Comparison of ENCODE assay signal across 21 cellular contexts in genomic region chr17:39113871-39114270, GRCh38. TPM values are rescaled to one million over a fixed set of nuclear protein-coding genes. Genes with fewer than 3 reads are reported as not detected.
A peak's percentile ranks its signal among the peaks of the same experiment; 100 is the strongest.
DNase-seq lines count a peak whose midpoint lies in the region; ATAC-seq and TF ChIP-seq lines count a peak whose summit lies in the region.
"Had no signal": no experiment of that assay in that cellular context is flagged by ENCODE, and none has a peak within 500 bp of the region (broad histone marks: within the 10 kb centered on the region; RNA-seq: fewer than 3 reads in every experiment).

No MANE protein-coding gene starts in this region.

- H3K56ac ChIP-seq in IMR-90 (ENCODE audit: extremely low read depth, insufficient read depth, low read length), result no peak overlapping the region

- TF ChIP-seq CTCF in IMR-90 (conservative IDR thresholded peaks at IDR 0.05; ENCODE audit: low read depth, low read length) (no peak), uterus (IDR thresholded peaks at IDR 0.05) (no peak), psoas muscle (IDR thresholded peaks at IDR 0.05) (no peak)

- no peak overlapping the region for H2BK5ac ChIP-seq in IMR-90 (ENCODE audit: low read depth, low read length, poor library complexity, severe bottlenecking)

- H3K18ac ChIP-seq in IMR-90 (ENCODE audit: low read depth, low read length), result no peak overlapping the region

- peaks cover 7% of the 10 kb centered on the region for H3K4me1 ChIP-seq in IMR-90 (ENCODE audit: control insufficient read depth, insufficient read depth, low read length)
- no peaks in the 10 kb centered on the region for H3K4me1 ChIP-seq in uterus
- no peaks in the 10 kb centered on the region for H3K4me1 ChIP-seq in psoas muscle
- H3K4me1 ChIP-seq: A549, Caco-2 had no signal

- no peak overlapping the region for H3K4me3 Mint-ChIP-seq in effector memory CD8-positive, alpha-beta T cell
- H3K4me3 Mint-ChIP-seq in memory B cell, result no peak overlapping the region
- H3K4me3 Mint-ChIP-seq: CD4-positive, alpha-beta memory T cell; H9 had no signal

- DNase-seq in IMR-90, result no peak
- DNase-seq in effector memory CD8-positive, alpha-beta T cell, result no peak
- DNase-seq in memory B cell (ENCODE audit: low spot score in 2 of 2), result no peak
- no peak for DNase-seq in stimulated activated CD4-positive, alpha-beta T cell treated with anti-CD3 and anti-CD28 coated beads, Interleukin-15, amount 100 ng/mL, for 24 hours
- DNase-seq in uterus, result no peak
- no peak for DNase-seq in AG20443 (ENCODE audit: low spot score)
- no peak for DNase-seq in psoas muscle
- DNase-seq: 8988T; ACHN; C1 segment of cervical spinal cord; Caco-2; CD4-positive, alpha-beta memory T cell; DMS153; DND-41; GM23248; H9; HFFc6 had no signal

- H4K5ac ChIP-seq in IMR-90 (ENCODE audit: low read depth, low read length), result no peak overlapping the region

- H3K4me3 ChIP-seq in IMR-90 (ENCODE audit: insufficient read depth, low read depth, low read length) (no peak overlapping the region), uterus (no peak overlapping the region), psoas muscle (no peak overlapping the region)
- H3K4me3 ChIP-seq: A549 had no signal

- H3K9me1 ChIP-seq in IMR-90 (ENCODE audit: insufficient read depth, low read length), result peaks cover 13% of the 10 kb centered on the region

- H3K27ac ChIP-seq in IMR-90 (ENCODE audit: insufficient read depth, low read length) (no peak overlapping the region), uterus (no peak overlapping the region), psoas muscle (no peak overlapping the region)
- H3K27ac ChIP-seq: A549 had no signal

- 0 out of 2 replicates have a peak overlapping the region, but pooled peaks have one; percentile 1 for H2BK20ac ChIP-seq in IMR-90 (ENCODE audit: low read depth, low read length)

- ATAC-seq in IMR-90 (ENCODE audit: low read depth) (no peak), memory B cell (ENCODE audit: low read depth) (no peak), psoas muscle (no peak)
- ATAC-seq in effector memory CD8-positive, alpha-beta T cell (replicated peaks), result no peak
- ATAC-seq: A549, HCT116 had no signal

- H3K23ac ChIP-seq in IMR-90 (ENCODE audit: low read depth, low read length), result no peak overlapping the region

- in situ Hi-C loops in IMR-90 (cut with MboI; ENCODE audit: low sequenced_read_pairs), result no loop called here

- no peak overlapping the region for H3K4me2 ChIP-seq in IMR-90 (ENCODE audit: low read depth, low read length)
- H3K4me2 ChIP-seq: A549 had no signal

- TF ChIP-seq POLR2A in IMR-90 (IDR thresholded peaks at IDR 0.05; ENCODE audit: low read depth, low read length), result no peak
- no peak for TF ChIP-seq POLR2A in uterus (IDR thresholded peaks at IDR 0.05)

- no peak overlapping the region for H2AK9ac ChIP-seq in IMR-90 (replicated peaks; ENCODE audit: low read depth, low read length, poor library complexity)

- peaks cover 31% of the 10 kb centered on the region for H3K27me3 ChIP-seq in IMR-90 (ENCODE audit: control insufficient read depth, insufficient read depth, low read length)
- no peaks in the 10 kb centered on the region for H3K27me3 ChIP-seq in uterus
- H3K27me3 ChIP-seq in psoas muscle (ENCODE audit: insufficient read depth in 3 of 3, low read length in 2 of 3), result peaks cover 0 to 7% (median 0%) of the 10 kb centered on the region in 3 donors

- CTCF ChIA-PET in IMR-90 (lab: Yijun Ruan, JAX), result no interaction called here

- peaks cover 2% of the 10 kb centered on the region for H3K36me3 Mint-ChIP-seq in effector memory CD8-positive, alpha-beta T cell (ENCODE audit: insufficient read depth)
- H3K36me3 Mint-ChIP-seq in memory B cell, result no peaks in the 10 kb centered on the region
- H3K36me3 Mint-ChIP-seq: CD4-positive, alpha-beta memory T cell had no signal

- H2AK5ac ChIP-seq in IMR-90 (ENCODE audit: low read depth, low read length), result no peak overlapping the region

- H3K27me3 Mint-ChIP-seq in effector memory CD8-positive, alpha-beta T cell, result peaks cover 0 to 10% of the 10 kb centered on the region in 2 donors
- H3K27me3 Mint-ChIP-seq in memory B cell, result peaks cover 6% of the 10 kb centered on the region
- H3K27me3 Mint-ChIP-seq: CD4-positive, alpha-beta memory T cell had no signal

- TF ChIP-seq RAD21 in IMR-90 (IDR thresholded peaks at IDR 0.05; ENCODE audit: low read length), result no peak

- H4K20me1 ChIP-seq in IMR-90 (ENCODE audit: insufficient read depth, low read length), result no peaks in the 10 kb centered on the region

- H3K27ac Mint-ChIP-seq in effector memory CD8-positive, alpha-beta T cell, result peak overlapping the region; percentile 11 to 59
- peak overlapping the region; percentile 43 for H3K27ac Mint-ChIP-seq in memory B cell
- H3K27ac Mint-ChIP-seq: H9 had no signal

- H4K8ac ChIP-seq in IMR-90 (ENCODE audit: low read depth in 2 of 2, low read length in 2 of 2), result no peak overlapping the region

- no peak overlapping the region for H3K14ac ChIP-seq in IMR-90 (replicated peaks; ENCODE audit: low read depth, low read length)

- H3K9me3 ChIP-seq in IMR-90 (ENCODE audit: control insufficient read depth, insufficient read depth, low read length) (peaks cover 4% of the 10 kb centered on the region; the same call in 1 of the 2 replicates), uterus (no peaks in the 10 kb centered on the region), psoas muscle (no peaks in the 10 kb centered on the region)
- H3K9me3 ChIP-seq: A549, Caco-2 had no signal

- H2BK15ac ChIP-seq in IMR-90 (ENCODE audit: low read depth, low read length), result no peak overlapping the region

- dilution Hi-C loops in IMR-90 (cut with HindIII; ENCODE audit: low sequenced_read_pairs, unreplicated experiment), result no loop called here

- no peak overlapping the region for H4K91ac ChIP-seq in IMR-90 (ENCODE audit: insufficient read depth, low read depth, low read length)

- H2AFZ ChIP-seq in IMR-90 (replicated peaks; ENCODE audit: low read length, poor library complexity), result no peak overlapping the region

- H3K36me3 ChIP-seq in IMR-90 (ENCODE audit: control insufficient read depth, insufficient read depth, low read length) (no peaks in the 10 kb centered on the region), uterus (no peaks in the 10 kb centered on the region), psoas muscle (ENCODE audit: insufficient read depth in 1 of 2, low read depth in 1 of 2) (no peaks in the 10 kb centered on the region)

- no peaks in the 10 kb centered on the region for H3K9me3 Mint-ChIP-seq in effector memory CD8-positive, alpha-beta T cell
- H3K9me3 Mint-ChIP-seq in memory B cell, result peaks cover 4% of the 10 kb centered on the region
- H3K9me3 Mint-ChIP-seq: CD4-positive, alpha-beta memory T cell; HFFc6 had no signal

- intact Hi-C loops in IMR-90 (cut with micrococcal nuclease), result no loop called here
- intact Hi-C loops in uterus (cut with DNase I; ENCODE audit: low total_unique reads), result no loop called here
- intact Hi-C loops in psoas muscle (cut with DNase I), result no loop called here

- no TSS peak for BruUV-seq in IMR-90 (replicated peaks; lab: Mats Ljungman, UMichigan)

- WGBS in IMR-90 (ENCODE audit: extremely low coverage in 2 of 2, insufficient read length in 1 of 2), 2 experiments, result no CpG with 5 or more reads among the region's 2 CpGs
- 87 to 95% (median 93%) methylated on average over 2 of the region's 2 CpGs for WGBS in psoas muscle, 3 donors

- POLR2A ChIA-PET in IMR-90 (lab: Charles Lee; ENCODE audit: unreplicated experiment), result no interaction called here

- no peak overlapping the region for H3K9ac ChIP-seq in IMR-90 (ENCODE audit: low read depth, low read length)

- peaks cover 9 to 13% of the 10 kb centered on the region in 2 donors for H3K4me1 Mint-ChIP-seq in effector memory CD8-positive, alpha-beta T cell (ENCODE audit: low read depth in 2 of 2)
- peaks cover 8% of the 10 kb centered on the region for H3K4me1 Mint-ChIP-seq in memory B cell

- H2BK120ac ChIP-seq in IMR-90 (ENCODE audit: low read depth, low read length), result no peak overlapping the region

- H3K4ac ChIP-seq in IMR-90 (ENCODE audit: low read depth, low read length), result no peak overlapping the region

- H3K79me1 ChIP-seq in IMR-90 (ENCODE audit: low read depth in 1 of 2, low read length in 2 of 2), result no peaks in the 10 kb centered on the region

TF ChIP-seq in IMR-90, 13 proteins besides CTCF, POLR2A, EP300 and RAD21 (continues in another document):
- TF ChIP-seq USF2 (IDR thresholded peaks at IDR 0.05; ENCODE audit: low read depth, low read length) (no peak), NFE2L2 (IDR thresholded peaks at IDR 0.05; ENCODE audit: low read depth, low read length) (no peak), RFX5 (IDR thresholded peaks at IDR 0.05; ENCODE audit: low read depth, low read length) (no peak), BHLHE40 (IDR thresholded peaks at IDR 0.05; ENCODE audit: low read depth, low read length) (no peak), SMC3 (IDR thresholded peaks at IDR 0.05; ENCODE audit: low read depth, low read length) (no peak)

RNA-seq across cellular contexts. Expression of gene PLXDC1, which starts 37.6 kb away (rescaled TPM):
- total RNA-seq in IMR-90 (2012; rRNA removed) (under 0.01 and 0.28 TPM in 2 replicates), uterus (10 to 100 TPM in 3 of 4 donors, 1 to 10 TPM in 1; 3.3 to 45.1 (median 21.5) TPM), psoas muscle (1 to 10 TPM; 2.3 to 9.2 (median 2.7) TPM)
- polyA plus RNA-seq in IMR-90 (2012; rRNA removed) (0.37 and 0.50 TPM in 2 replicates), psoas muscle (1 to 10 TPM; 2.7 to 3.9 (median 3.3) TPM)
- polyA plus RNA-seq in IMR-90 (2012; cell fraction: cytosol; rRNA removed), result 0.18 and 0.63 TPM in 2 replicates
- polyA plus RNA-seq in IMR-90 (2012; cell fraction: nucleus; rRNA removed; ENCODE audit: low replicate concordance), result 5.8 and 8.4 TPM in 2 replicates
- total RNA-seq: GM23248 had no signal

RNA-seq across cellular contexts. Expression of gene ARL5C, which starts 52.1 kb away (rescaled TPM):
- total RNA-seq in IMR-90 (2012; rRNA removed) (not detected in 2 replicates), uterus (not detected), psoas muscle (1 to 10 TPM in 1 of 4 donors, under 1 TPM in 2, not detected in 1; 0.15 to 1.0 (median 0.15) TPM)
- polyA plus RNA-seq in IMR-90 (2012; rRNA removed) (not detected in 2 replicates), psoas muscle (not detected)
- not detected in 2 replicates for polyA plus RNA-seq in IMR-90 (2012; cell fraction: cytosol; rRNA removed)
- not detected in 2 replicates for polyA plus RNA-seq in IMR-90 (2012; cell fraction: nucleus; rRNA removed; ENCODE audit: low replicate concordance)
- total RNA-seq: Caco-2; CD4-positive, alpha-beta memory T cell; GM23248; H4; H9; HFFc6 had no signal
- polyA plus RNA-seq: A549; BJ; CD4-positive, alpha-beta memory T cell; GM23248 had no signal
